In genomic region chr5:121029536-121030245, GRCh38 we compare ENCODE assay signal across 31 cellular contexts.
"Had no signal": no experiment of that assay in that cellular context is flagged by ENCODE, and none has a peak within 500 bp of the region (broad histone marks: within the 10 kb centered on the region; RNA-seq: fewer than 3 reads in every experiment).

No MANE protein-coding gene starts in this region.

- H3K27ac ChIP-seq: breast epithelium, gastroesophageal sphincter, hepatocyte, ovary, thyroid gland, upper lobe of left lung, vagina, WERI-Rb-1 had no signal

- H3K4me1 ChIP-seq: breast epithelium, gastroesophageal sphincter, thyroid gland, upper lobe of left lung, vagina had no signal

- H3K36me3 ChIP-seq: breast epithelium, gastroesophageal sphincter, ovary, thyroid gland, upper lobe of left lung, vagina, WERI-Rb-1 had no signal

- H2AFZ ChIP-seq: hepatocyte had no signal

- H3K27me3 ChIP-seq: breast epithelium, gastroesophageal sphincter, hepatocyte, ovary, thyroid gland, upper lobe of left lung, vagina had no signal

- H3K4me2 ChIP-seq: hepatocyte had no signal

- ATAC-seq: gastroesophageal sphincter; left cardiac atrium; left ventricle myocardium superior; sciatic nerve; stimulated activated memory B cell treated with anti-CD40 and anti-IgM and Interleukin-4, amounts not matched to agents 10 μg/mL and 1 μg/mL and 100 μg/mL, for 72 hours; stimulated activated naive CD8-positive, alpha-beta T cell treated with anti-CD3 and anti-CD28 coated beads, Interleukin-15, amount 100 ng/mL, for 72 hours had no signal

- H3K9me3 ChIP-seq: breast epithelium, gastroesophageal sphincter, ovary, thyroid gland, upper lobe of left lung, vagina had no signal

- H3K4me3 ChIP-seq: breast epithelium, gastroesophageal sphincter, hepatocyte, ovary, thyroid gland, upper lobe of left lung, vagina had no signal

- H3K79me2 ChIP-seq: hepatocyte had no signal

- DNase-seq: activated CD4-positive, alpha-beta memory T cell treated with anti-CD3 and anti-CD28 coated beads for 36 hours; activated CD4-positive, alpha-beta T cell treated with anti-CD3 and anti-CD28 coated beads, Interleukin-2, amount 10 ng/mL, durations not matched to agents 24 days and 14 days; activated CD4-positive, CD25-positive, alpha-beta regulatory T cell treated with anti-CD3 and anti-CD28 coated beads, Interleukin-2, amount 50 U/mL, for 72 hours; activated CD8-positive, alpha-beta memory T cell treated with anti-CD3 and anti-CD28 coated beads, Interleukin-2, amount 50 U/mL, for 4 hours; activated gamma-delta T cell treated with Interleukin-2 at 50 U/mL for 16 hours; activated naive CD4-positive, alpha-beta T cell treated with anti-CD3 and anti-CD28 coated beads, Interleukin-2, amount 50 U/mL, for 16 hours; activated T-cell treated with anti-CD3 and anti-CD28 coated beads, Interleukin-2, amount 50 U/mL, for 24 hours; amygdala; central memory CD4-positive, alpha-beta T cell; left cardiac atrium; left ventricle myocardium superior; mammary epithelial cell; naive B cell; nephron progenitor cell; ovary; retina; small intestine; stimulated activated CD4-positive, alpha-beta T cell treated with anti-CD3 and anti-CD28 coated beads, Interleukin-1b, Interleukin-23, amount 100 ng/mL, for 48 hours; stimulated activated CD4-positive, alpha-beta T cell treated with anti-CD3 and anti-CD28 coated beads, Interleukin-4, amount 100 ng/mL, for 4 hours; stimulated activated CD8-positive, alpha-beta memory T cell treated with anti-CD3 and anti-CD28 coated beads, Interleukin-4, amount 100 ng/mL, for 48 hours; stimulated activated naive CD8-positive, alpha-beta T cell treated with anti-CD3 and anti-CD28 coated beads, Interleukin-15, amount 100 ng/mL, for 72 hours; T1000; thyroid gland; upper lobe of left lung; WERI-Rb-1 had no signal
